ENCODE assay signal across 22 cellular contexts in genomic region chr16:82636958-82637357, GRCh38. TPM values are rescaled to one million over a fixed set of nuclear protein-coding genes. Genes with fewer than 3 reads are reported as not detected.
DNase-seq lines count a peak whose midpoint lies in the region; ATAC-seq and TF ChIP-seq lines count a peak whose summit lies in the region.
"Had no signal": no experiment of that assay in that cellular context is flagged by ENCODE, and none has a peak within 500 bp of the region (broad histone marks: within the 10 kb centered on the region; RNA-seq: fewer than 3 reads in every experiment).

No MANE protein-coding gene starts in this region.

- POLR2A ChIA-PET in RWPE1 (lab: Yijun Ruan, JAX; ENCODE audit: low non-redundant PET): no interaction called here

- TF ChIP-seq EP300 in transverse colon (IDR thresholded peaks at IDR 0.05; ENCODE audit: low read depth): no peak

- CTCF ChIA-PET in RWPE1 (lab: Yijun Ruan, JAX): no interaction called here

- ATAC-seq in mucosa of descending colon: peak; percentile 60
- no peak for ATAC-seq in GM21786 (IDR thresholded peaks at IDR 0.05; ENCODE audit: unreplicated experiment)
- ATAC-seq in GM18873 (IDR thresholded peaks at IDR 0.05; ENCODE audit: low FRiP score, unreplicated experiment): no peak
- no peak for ATAC-seq in GM21381 (IDR thresholded peaks at IDR 0.05; ENCODE audit: unreplicated experiment)
- ATAC-seq: HCT116 had no signal

- H3K27ac ChIP-seq in RWPE1: peak overlapping the region; percentile 90
- H3K27ac ChIP-seq in epithelial cell of prostate: peak overlapping the region; percentile 72
- peak overlapping the region in 3 of 4 donors; percentile 46 to 64 (median 63) for H3K27ac ChIP-seq in transverse colon
- H3K27ac ChIP-seq: GM23248 had no signal

- no peak for DNase-seq in RWPE1 (ENCODE audit: low spot score)
- DNase-seq in epithelial cell of prostate (ENCODE audit: low read depth, low spot score): no peak
- peak in 1 of 3 donors; percentile 65 for DNase-seq in mucosa of descending colon
- no peak for DNase-seq in transverse colon
- DNase-seq in SW480 (ENCODE audit: low spot score): no peak
- DNase-seq: AML-193; BE2C; CD4-positive, alpha-beta T cell; CD8-positive, alpha-beta memory T cell; DMS 273 treated with DMSO at 0.1 percent for 48 hours; DMS79; EL; GDM1; GM23248; H9 had no signal

- WGBS in transverse colon (ENCODE audit: low coverage in 1 of 2), 2 donors: 21 to 58% methylated on average over 3 of the region's 3 CpGs

- TF ChIP-seq POLR2A in transverse colon (IDR thresholded peaks at IDR 0.05): no peak

- no peaks in the 10 kb centered on the region for H3K27me3 ChIP-seq in transverse colon
- H3K27me3 ChIP-seq: BE2C; BLaER1 treated with 17β-estradiol and CSF1 and Interleukin-3, amounts not matched to agents 10 nM and 100 nM had no signal

- H3K4me3 ChIP-seq in mucosa of descending colon (no peak overlapping the region), transverse colon (no peak overlapping the region)
- H3K4me3 ChIP-seq: BLaER1 treated with 17β-estradiol and CSF1 and Interleukin-3, amounts not matched to agents 10 nM and 100 nM; GM12878; GM23248 had no signal

- no peak for TF ChIP-seq CTCF in RWPE1 (conservative IDR thresholded peaks at IDR 0.05; ENCODE audit: low read depth)
- TF ChIP-seq CTCF in mucosa of descending colon (IDR thresholded peaks at IDR 0.05): no peak
- no peak for TF ChIP-seq CTCF in transverse colon (IDR thresholded peaks at IDR 0.05)

- intact Hi-C loops in mucosa of descending colon (cut with DNase I, micrococcal nuclease) (loop anchor here in 1 of 2 donors (10.0 kb wide), 1 partner anchor 578 kb away; no protein-coding TSS in a partner anchor), transverse colon (cut with DNase I; ENCODE audit: low total_unique reads) (no loop called here)

- peaks cover 26% of the 10 kb centered on the region for H3K4me1 ChIP-seq in mucosa of descending colon (ENCODE audit: low read depth)
- H3K4me1 ChIP-seq in transverse colon: peaks cover 11 to 43% (median 20%) of the 10 kb centered on the region in 4 donors
- H3K4me1 ChIP-seq: BE2C had no signal

- no peaks in the 10 kb centered on the region for H3K36me3 ChIP-seq in mucosa of descending colon (ENCODE audit: low read depth)
- H3K36me3 ChIP-seq in transverse colon: no peaks in the 10 kb centered on the region
- H3K36me3 ChIP-seq: BE2C; BLaER1 treated with 17β-estradiol and CSF1 and Interleukin-3, amounts not matched to agents 10 nM and 100 nM had no signal

- in situ Hi-C loops in transverse colon (cut with MboI; ENCODE audit: low pct_ligation_motif_present in 1 of 4, low pct_unique_long_range_greater_than_20kb in 1 of 4, low sequenced_read_pairs in 3 of 4): no loop called here

- H3K9me3 ChIP-seq in mucosa of descending colon (no peaks in the 10 kb centered on the region), transverse colon (no peaks in the 10 kb centered on the region)
- H3K9me3 ChIP-seq: BLaER1 treated with 17β-estradiol and CSF1 and Interleukin-3, amounts not matched to agents 10 nM and 100 nM had no signal

RNA-seq across cellular contexts. Expression of gene CDH13, which starts 10.2 kb away (rescaled TPM):
- total RNA-seq in mucosa of descending colon (10 to 100 TPM in 1 of 3 donors, 1 to 10 TPM in 2; 4.9 to 11.2 (median 9.8) TPM), transverse colon (10 to 100 TPM in 1 of 4 donors, 1 to 10 TPM in 3; 3.8 to 28.1 (median 5.8) TPM)
- total RNA-seq: CD4-positive, alpha-beta T cell; CD8-positive, alpha-beta memory T cell; GM12878; H4 had no signal
